In the genomic region with DNA sequence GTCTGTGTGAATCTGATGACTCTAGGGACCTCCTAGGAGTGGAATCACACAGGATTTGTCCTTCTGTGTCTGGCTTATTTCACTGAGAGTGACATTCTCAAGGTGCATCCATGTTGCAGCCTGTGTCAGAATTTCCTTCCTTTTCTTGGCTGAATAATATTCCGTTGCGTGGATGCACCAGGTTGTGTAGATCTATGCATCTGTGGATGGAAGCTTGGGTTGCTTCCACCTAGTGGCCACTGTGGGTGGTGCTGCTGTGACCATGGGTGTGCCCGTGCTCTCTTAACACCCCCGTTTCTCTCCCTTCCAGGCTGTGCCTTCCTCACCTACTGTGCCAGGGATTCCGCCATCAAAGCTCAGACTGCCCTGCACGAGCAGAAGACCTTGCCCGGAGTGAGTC, we compare ENCODE assay signal across 9 cellular contexts. TPM values are rescaled to one million over a fixed set of nuclear protein-coding genes. Genes with fewer than 3 reads are reported as not detected.
DNase-seq lines count a peak whose midpoint lies in the region; ATAC-seq, FAIRE-seq and TF ChIP-seq lines count a peak whose summit lies in the region.
"Had no signal": no experiment of that assay in that cellular context is flagged by ENCODE, and none has a peak within 500 bp of the region (broad histone marks: within the 10 kb centered on the region; RNA-seq: fewer than 3 reads in every experiment).

No MANE protein-coding gene starts in this region.

- H3K36me3 Mint-ChIP-seq in activated CD4-positive, alpha-beta T cell treated with anti-CD3 and anti-CD28 coated beads for 36 hours (ENCODE audit: low read depth) = no peaks in the 10 kb centered on the region

- no peak overlapping the region for H3K4me2 ChIP-seq in endothelial cell of umbilical vein (ENCODE audit: insufficient read depth, low read length)

- no peaks in the 10 kb centered on the region for H4K20me1 ChIP-seq in endothelial cell of umbilical vein (replicated peaks; ENCODE audit: control insufficient read depth, extremely low read depth, insufficient read depth, low read length)

- H3K9me3 ChIP-seq in cardiac muscle cell (ENCODE audit: low read depth) (no peaks in the 10 kb centered on the region), endothelial cell of umbilical vein (replicated peaks; ENCODE audit: control insufficient read depth, insufficient read depth, low read length) (no peaks in the 10 kb centered on the region)

- H3K9ac ChIP-seq in endothelial cell of umbilical vein (replicated peaks; ENCODE audit: extremely low read depth, insufficient read depth, low read length) = no peak overlapping the region

- BruUV-seq in endothelial cell of umbilical vein (replicated peaks; lab: Mats Ljungman, UMichigan) = no TSS peak

- H3K4me1 Mint-ChIP-seq in activated CD4-positive, alpha-beta T cell treated with anti-CD3 and anti-CD28 coated beads for 36 hours = no peaks in the 10 kb centered on the region

- H3K4me1 ChIP-seq in cardiac muscle cell (ENCODE audit: low read depth) (no peaks in the 10 kb centered on the region), endothelial cell of umbilical vein (ENCODE audit: control insufficient read depth, extremely low read depth, insufficient read depth, low read length) (no peaks in the 10 kb centered on the region)

- CTCF ChIA-PET in activated CD4-positive, alpha-beta T cell treated with anti-CD3 and anti-CD28 coated beads for 36 hours (lab: Charles Lee) = interaction anchor here (1.5 kb wide), 1 partner anchor 29 kb away, joined by 5 read pairs; no protein-coding TSS in a partner anchor
- CTCF ChIA-PET in endothelial cell of umbilical vein (lab: Charles Lee) = interaction anchor here (0.8 to 1.9 kb wide), 3 partner anchors 13 to 26 kb away, joined by 3 to 7 read pairs (median 4); partner anchors contain the start of gene CELF5

- ATAC-seq in activated CD4-positive, alpha-beta T cell treated with anti-CD3 and anti-CD28 coated beads for 36 hours = peak; percentile 83
- no peak for ATAC-seq in GM21381 (IDR thresholded peaks at IDR 0.05; ENCODE audit: unreplicated experiment)
- no peak for ATAC-seq in HG03135 (IDR thresholded peaks at IDR 0.05; ENCODE audit: unreplicated experiment)

- H3K27ac Mint-ChIP-seq in activated CD4-positive, alpha-beta T cell treated with anti-CD3 and anti-CD28 coated beads for 36 hours = no peak overlapping the region

- TF ChIP-seq CTCF in cardiac muscle cell (IDR thresholded peaks at IDR 0.05; ENCODE audit: low read depth, low read length) = peak; percentile 51
- TF ChIP-seq CTCF in endothelial cell of umbilical vein (IDR thresholded peaks at IDR 0.05; ENCODE audit: extremely low read depth in 1 of 2, insufficient read depth in 1 of 2, low read depth in 1 of 2, low read length in 2 of 2) = peak; percentile 24 to 57

- H3K27me3 Mint-ChIP-seq in activated CD4-positive, alpha-beta T cell treated with anti-CD3 and anti-CD28 coated beads for 36 hours = peaks cover 18% of the 10 kb centered on the region

- dilution Hi-C loops in endothelial cell of umbilical vein (cut with MboI; ENCODE audit: extremely low pct_ligation_motif_present, low sequenced_read_pairs) = no loop called here

- H3K9me3 Mint-ChIP-seq in activated CD4-positive, alpha-beta T cell treated with anti-CD3 and anti-CD28 coated beads for 36 hours (ENCODE audit: low read depth) = peaks cover 12% of the 10 kb centered on the region

- no peak for FAIRE-seq in endothelial cell of umbilical vein (lab: Jason Lieb, UNC)

- no peaks in the 10 kb centered on the region for H3K79me2 ChIP-seq in endothelial cell of umbilical vein (ENCODE audit: control insufficient read depth, insufficient read depth, low read length)

- no peak overlapping the region for H2AFZ ChIP-seq in endothelial cell of umbilical vein (ENCODE audit: low read depth, low read length)

- no peak overlapping the region for H3K4me3 Mint-ChIP-seq in activated CD4-positive, alpha-beta T cell treated with anti-CD3 and anti-CD28 coated beads for 36 hours

- peak in 1 of 2 donors; percentile 25 for DNase-seq in cardiac muscle cell (ENCODE audit: low read depth in 1 of 2, low spot score in 1 of 2)
- DNase-seq in cardiac septum (ENCODE audit: low spot score) = no peak
- peak; percentile 69 for DNase-seq in activated CD4-positive, alpha-beta T cell treated with anti-CD3 and anti-CD28 coated beads for 36 hours
- no peak for DNase-seq in endothelial cell of umbilical vein (ENCODE audit: low read depth, low spot score)
- DNase-seq in stimulated activated CD4-positive, alpha-beta T cell treated with anti-CD3 and anti-CD28 coated beads, Interleukin-1b, Interleukin-23, amount 100 ng/mL, for 48 hours = peak; percentile 35
- no peak for DNase-seq in putamen (ENCODE audit: low spot score)

- H3K36me3 ChIP-seq in cardiac muscle cell (no peaks in the 10 kb centered on the region), endothelial cell of umbilical vein (ENCODE audit: control insufficient read depth in 2 of 2, extremely low read depth in 1 of 2, insufficient read depth in 2 of 2, low read length in 2 of 2) (no peaks in the 10 kb centered on the region)

- H3K27me3 ChIP-seq in cardiac muscle cell = no peaks in the 10 kb centered on the region
- H3K27me3 ChIP-seq in endothelial cell of umbilical vein (ENCODE audit: control insufficient read depth in 2 of 2, insufficient read depth in 2 of 2, low read length in 2 of 2) = no peaks in the 10 kb centered on the region

- no peak overlapping the region for H3K27ac ChIP-seq in cardiac muscle cell
- no peak overlapping the region for H3K27ac ChIP-seq in endothelial cell of umbilical vein (ENCODE audit: insufficient read depth, low read depth, low read length)
- H3K27ac ChIP-seq: skin epidermis had no signal

- intact Hi-C loops in cardiac septum (cut with DNase I) (no loop called here), endothelial cell of umbilical vein (cut with micrococcal nuclease) (no loop called here)
- intact Hi-C loops in activated CD4-positive, alpha-beta T cell treated with anti-CD3 and anti-CD28 coated beads for 36 hours (cut with DNase I, micrococcal nuclease) = loop anchor here in 1 of 2 experiments (1.0 kb wide), 3 partner anchors 26 to 288 kb away; partner anchors contain the start of gene CELF5

- no peak for TF ChIP-seq POLR2A in endothelial cell of umbilical vein (IDR thresholded peaks at IDR 0.05; ENCODE audit: low read depth, low read length)

- H3K4me3 ChIP-seq in cardiac muscle cell (no peak overlapping the region), endothelial cell of umbilical vein (replicated peaks in 1 of 3; ENCODE audit: insufficient read depth in 1 of 3, low read depth in 1 of 3, low read length in 3 of 3) (no peak overlapping the region)
- H3K4me3 ChIP-seq: skin epidermis had no signal

- no peaks in the 10 kb centered on the region for H3K9me1 ChIP-seq in endothelial cell of umbilical vein (replicated peaks; ENCODE audit: control insufficient read depth, extremely low read depth, insufficient read depth, low read length)

- POLR2A ChIA-PET in activated CD4-positive, alpha-beta T cell treated with anti-CD3 and anti-CD28 coated beads for 36 hours (lab: Charles Lee) = interaction anchor here (0.5 kb wide), 1 partner anchor 26 kb away, joined by 3 read pairs; no protein-coding TSS in a partner anchor
- POLR2A ChIA-PET in endothelial cell of umbilical vein (lab: Charles Lee) = no interaction called here

TF ChIP-seq in endothelial cell of umbilical vein, 7 proteins besides CTCF, POLR2A, EP300 and RAD21:
- TF ChIP-seq GATA2 (IDR thresholded peaks at IDR 0.05; ENCODE audit: insufficient read depth, insufficient read length, low read depth, low read length) (no peak), POLR2AphosphoS5 (IDR thresholded peaks at IDR 0.05; ENCODE audit: insufficient read depth, low read depth, low read length) (no peak)

RNA-seq across cellular contexts. Expression of gene CELF5, which starts 26.2 kb away (rescaled TPM):
- total RNA-seq in cardiac muscle cell = 3.1 and 8.4 TPM in 2 replicates
- polyA plus RNA-seq in cardiac muscle cell = 4.5 and 7.2 TPM in 2 replicates
- total RNA-seq in cardiac septum = not detected
- total RNA-seq in activated CD4-positive, alpha-beta T cell treated with anti-CD3 and anti-CD28 coated beads for 36 hours = under 1 TPM; 0.18 to 0.21 TPM
- total RNA-seq in endothelial cell of umbilical vein = not detected in 2 replicates
- polyA plus RNA-seq in endothelial cell of umbilical vein = not detected in 2 replicates
- polyA plus RNA-seq in endothelial cell of umbilical vein (2011; cell fraction: cytosol; rRNA removed) = not detected in 2 replicates
- 0.06 TPM in 1 of 2 replicates, not detected in the other for polyA plus RNA-seq in endothelial cell of umbilical vein (2011; cell fraction: nucleus; rRNA removed)
- not detected in 2 replicates for polyA plus RNA-seq in endothelial cell of umbilical vein (2012)
- polyA minus RNA-seq in endothelial cell of umbilical vein = not detected in 2 replicates
- polyA minus RNA-seq in endothelial cell of umbilical vein (2011; cell fraction: cytosol; rRNA and poly(A)+ RNA removed) = not detected
- polyA minus RNA-seq in endothelial cell of umbilical vein (2011; cell fraction: nucleus; rRNA and poly(A)+ RNA removed) = not detected in 2 replicates

Comparison
In these comparisons a context has a peak if more than half of its experiments do, and no peak if none do; other contexts are left out.
1. DNase-seq: peak in activated CD4-positive, alpha-beta T cell treated with anti-CD3 and anti-CD28 coated beads for 36 hours (single experiment) and stimulated activated CD4-positive, alpha-beta T cell treated with anti-CD3 and anti-CD28 coated beads, Interleukin-1b, Interleukin-23, amount 100 ng/mL, for 48 hours (single experiment); none in cardiac septum (single experiment), endothelial cell of umbilical vein (single experiment) and putamen (single experiment).